3 cellular contexts compared by ENCODE assay signal in the genomic region with DNA sequence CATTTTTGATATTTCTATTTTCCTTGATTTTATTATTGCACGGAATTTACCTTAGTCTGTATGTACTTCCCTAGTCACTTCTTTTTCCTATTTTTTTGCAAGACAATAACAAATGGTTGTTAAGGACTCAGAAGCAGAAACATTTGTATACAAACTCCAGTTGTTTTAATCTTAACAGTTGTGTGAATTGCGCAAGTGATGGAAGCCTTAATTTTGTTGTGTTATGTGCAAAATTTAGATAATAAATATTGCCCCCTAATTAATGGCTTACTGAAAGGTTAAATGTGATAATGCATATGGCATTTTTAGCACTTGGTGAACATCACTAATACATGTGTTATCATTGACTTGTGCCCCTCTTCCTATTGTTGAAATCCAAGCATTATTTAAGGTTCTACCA.
TF ChIP-seq lines count a peak whose summit lies in the region.

No MANE protein-coding gene starts in this region.

TF ChIP-seq in GM23338, 12 proteins besides CTCF, POLR2A, EP300 and RAD21 (continues in another document):
- no peak for TF ChIP-seq ZNF331 (CRISPR knock-in tag; IDR thresholded peaks at IDR 0.05; ENCODE audit: low read depth)
- TF ChIP-seq, protein P1, sequence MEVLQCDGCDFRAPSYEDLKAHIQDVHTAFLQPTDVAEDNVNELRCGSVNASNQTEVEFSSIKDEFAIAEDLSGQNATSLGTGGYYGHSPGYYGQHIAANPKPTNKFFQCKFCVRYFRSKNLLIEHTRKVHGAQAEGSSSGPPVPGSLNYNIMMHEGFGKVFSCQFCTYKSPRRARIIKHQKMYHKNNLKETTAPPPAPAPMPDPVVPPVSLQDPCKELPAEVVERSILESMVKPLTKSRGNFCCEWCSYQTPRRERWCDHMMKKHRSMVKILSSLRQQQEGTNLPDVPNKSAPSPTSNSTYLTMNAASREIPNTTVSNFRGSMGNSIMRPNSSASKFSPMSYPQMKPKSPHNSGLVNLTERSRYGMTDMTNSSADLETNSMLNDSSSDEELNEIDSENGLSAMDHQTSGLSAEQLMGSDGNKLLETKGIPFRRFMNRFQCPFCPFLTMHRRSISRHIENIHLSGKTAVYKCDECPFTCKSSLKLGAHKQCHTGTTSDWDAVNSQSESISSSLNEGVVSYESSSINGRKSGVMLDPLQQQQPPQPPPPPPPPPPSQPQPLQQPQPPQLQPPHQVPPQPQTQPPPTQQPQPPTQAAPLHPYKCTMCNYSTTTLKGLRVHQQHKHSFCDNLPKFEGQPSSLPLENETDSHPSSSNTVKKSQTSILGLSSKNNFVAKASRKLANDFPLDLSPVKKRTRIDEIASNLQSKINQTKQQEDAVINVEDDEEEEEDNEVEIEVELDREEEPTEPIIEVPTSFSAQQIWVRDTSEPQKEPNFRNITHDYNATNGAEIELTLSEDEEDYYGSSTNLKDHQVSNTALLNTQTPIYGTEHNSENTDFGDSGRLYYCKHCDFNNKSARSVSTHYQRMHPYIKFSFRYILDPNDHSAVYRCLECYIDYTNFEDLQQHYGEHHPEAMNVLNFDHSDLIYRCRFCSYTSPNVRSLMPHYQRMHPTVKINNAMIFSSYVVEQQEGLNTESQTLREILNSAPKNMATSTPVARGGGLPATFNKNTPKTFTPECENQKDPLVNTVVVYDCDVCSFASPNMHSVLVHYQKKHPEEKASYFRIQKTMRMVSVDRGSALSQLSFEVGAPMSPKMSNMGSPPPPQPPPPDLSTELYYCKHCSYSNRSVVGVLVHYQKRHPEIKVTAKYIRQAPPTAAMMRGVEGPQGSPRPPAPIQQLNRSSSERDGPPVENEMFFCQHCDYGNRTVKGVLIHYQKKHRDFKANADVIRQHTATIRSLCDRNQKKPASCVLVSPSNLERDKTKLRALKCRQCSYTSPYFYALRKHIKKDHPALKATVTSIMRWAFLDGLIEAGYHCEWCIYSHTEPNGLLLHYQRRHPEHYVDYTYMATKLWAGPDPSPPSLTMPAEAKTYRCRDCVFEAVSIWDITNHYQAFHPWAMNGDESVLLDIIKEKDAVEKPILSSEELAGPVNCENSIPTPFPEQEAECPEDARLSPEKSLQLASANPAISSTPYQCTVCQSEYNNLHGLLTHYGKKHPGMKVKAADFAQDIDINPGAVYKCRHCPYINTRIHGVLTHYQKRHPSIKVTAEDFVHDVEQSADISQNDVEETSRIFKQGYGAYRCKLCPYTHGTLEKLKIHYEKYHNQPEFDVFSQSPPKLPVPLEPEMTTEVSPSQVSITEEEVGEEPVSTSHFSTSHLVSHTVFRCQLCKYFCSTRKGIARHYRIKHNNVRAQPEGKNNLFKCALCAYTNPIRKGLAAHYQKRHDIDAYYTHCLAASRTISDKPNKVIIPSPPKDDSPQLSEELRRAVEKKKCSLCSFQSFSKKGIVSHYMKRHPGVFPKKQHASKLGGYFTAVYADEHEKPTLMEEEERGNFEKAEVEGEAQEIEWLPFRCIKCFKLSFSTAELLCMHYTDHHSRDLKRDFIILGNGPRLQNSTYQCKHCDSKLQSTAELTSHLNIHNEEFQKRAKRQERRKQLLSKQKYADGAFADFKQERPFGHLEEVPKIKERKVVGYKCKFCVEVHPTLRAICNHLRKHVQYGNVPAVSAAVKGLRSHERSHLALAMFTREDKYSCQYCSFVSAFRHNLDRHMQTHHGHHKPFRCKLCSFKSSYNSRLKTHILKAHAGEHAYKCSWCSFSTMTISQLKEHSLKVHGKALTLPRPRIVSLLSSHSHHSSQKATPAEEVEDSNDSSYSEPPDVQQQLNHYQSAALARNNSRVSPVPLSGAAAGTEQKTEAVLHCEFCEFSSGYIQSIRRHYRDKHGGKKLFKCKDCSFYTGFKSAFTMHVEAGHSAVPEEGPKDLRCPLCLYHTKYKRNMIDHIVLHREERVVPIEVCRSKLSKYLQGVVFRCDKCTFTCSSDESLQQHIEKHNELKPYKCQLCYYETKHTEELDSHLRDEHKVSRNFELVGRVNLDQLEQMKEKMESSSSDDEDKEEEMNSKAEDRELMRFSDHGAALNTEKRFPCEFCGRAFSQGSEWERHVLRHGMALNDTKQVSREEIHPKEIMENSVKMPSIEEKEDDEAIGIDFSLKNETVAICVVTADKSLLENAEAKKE (CRISPR knock-in tag; IDR thresholded peaks at IDR 0.05) = no peak
- TF ChIP-seq NANOG (IDR thresholded peaks at IDR 0.05; ENCODE audit: borderline replicate concordance) = no peak
- no peak for TF ChIP-seq POLR2AphosphoS5 (IDR thresholded peaks at IDR 0.05; ENCODE audit: low read depth)
- no peak for TF ChIP-seq JUNB (IDR thresholded peaks at IDR 0.05; ENCODE audit: unreplicated experiment)
- no peak for TF ChIP-seq EZH2phosphoT487 (IDR thresholded peaks at IDR 0.05; ENCODE audit: unreplicated experiment)
- TF ChIP-seq ZNF114 (CRISPR knock-in tag; IDR thresholded peaks at IDR 0.05) = no peak
- TF ChIP-seq CREB1 (CRISPR knock-in tag; IDR thresholded peaks at IDR 0.05; ENCODE audit: low read depth) = no peak

TF ChIP-seq in Ishikawa, 13 proteins besides CTCF, POLR2A, EP300 and RAD21:
- TF ChIP-seq FOXM1 (IDR thresholded peaks at IDR 0.05; ENCODE audit: borderline replicate concordance, low read depth) (no peak), CEBPB (IDR thresholded peaks at IDR 0.05) (0 out of 2 replicates have a peak, but pooled peaks have one; percentile 9)
TF ChIP-seq in Ishikawa: peak in this region for 1.

TF ChIP-seq in H1, 55 proteins besides CTCF, POLR2A, EP300 and RAD21:
- TF ChIP-seq CEBPB (IDR thresholded peaks at IDR 0.05; ENCODE audit: low read depth, low read length) = peak; percentile 50; the same call in 1 of the 2 replicates
- TF ChIP-seq SRF (IDR thresholded peaks at IDR 0.05; ENCODE audit: low read depth, low read length) = no peak
